In the genomic region with DNA sequence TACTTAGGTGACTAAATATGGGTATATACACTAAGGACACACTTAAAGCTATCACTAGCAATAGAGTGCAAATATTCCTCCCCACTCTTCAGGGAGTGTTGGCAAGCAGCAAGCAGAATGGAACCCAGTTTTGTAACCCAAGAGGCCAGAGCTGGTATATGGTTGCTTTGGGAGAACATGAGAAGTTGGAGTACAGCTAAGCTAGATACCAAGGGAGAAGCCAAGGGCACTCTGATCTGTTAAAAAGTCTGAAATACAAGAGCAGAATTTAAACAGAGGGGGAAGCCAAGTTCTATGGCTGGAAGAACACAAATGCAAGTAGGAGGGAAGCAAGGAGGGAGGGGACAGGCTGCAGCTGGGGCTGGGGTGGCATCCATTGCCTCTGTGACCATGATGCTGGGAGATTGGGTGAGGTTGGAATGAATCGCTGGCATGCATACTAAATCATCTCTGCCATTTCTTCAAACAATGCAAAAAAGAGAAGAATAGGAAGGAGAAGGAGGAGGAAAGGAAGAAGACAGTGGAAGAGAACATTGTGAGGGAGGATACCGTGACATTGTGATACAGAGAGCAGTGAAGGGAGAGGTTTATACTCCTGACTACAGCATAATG, we compare ENCODE assay signal across 17 cellular contexts. TPM values are rescaled to one million over a fixed set of nuclear protein-coding genes. Genes with fewer than 3 reads are reported as not detected.
DNase-seq lines count a peak whose midpoint lies in the region; ATAC-seq, FAIRE-seq and TF ChIP-seq lines count a peak whose summit lies in the region.
"Had no signal": no experiment of that assay in that cellular context is flagged by ENCODE, and none has a peak within 500 bp of the region (broad histone marks: within the 10 kb centered on the region; RNA-seq: fewer than 3 reads in every experiment).

No MANE protein-coding gene starts in this region.

- H3K27ac ChIP-seq in cardiac muscle cell = peak overlapping the region; percentile 31
- no peak overlapping the region for H3K27ac ChIP-seq in H1 (ENCODE audit: low read depth, low read length)
- H3K27ac ChIP-seq in parathyroid adenoma = peak overlapping the region; percentile 29
- no peak overlapping the region for H3K27ac ChIP-seq in ovary

- no peak for ATAC-seq in left ventricle myocardium superior
- ATAC-seq in HG02840 (IDR thresholded peaks at IDR 0.05; ENCODE audit: low FRiP score, unreplicated experiment) = no peak
- ATAC-seq: activated naive CD4-positive, alpha-beta T cell treated with anti-CD3 and anti-CD28 coated beads, Interleukin-2, amount 50 U/mL, for 72 hours; stimulated activated effector memory CD8-positive, alpha-beta T cell treated with anti-CD3 and anti-CD28 coated beads, Interleukin-12 subunit alpha, Interleukin-12 subunit beta, amount 100 ng/mL, for 72 hours had no signal

- DNase-seq in cardiac muscle cell (ENCODE audit: low read depth in 1 of 2, low spot score in 1 of 2) (no peak), left ventricle myocardium superior (no peak), H1 (ENCODE audit: low read depth in 1 of 2, low spot score in 2 of 2) (no peak), AG08395 (ENCODE audit: low spot score) (no peak), ovary (no peak), AML-193 (lab: John Stamatoyannopoulos, UW) (no peak)
- DNase-seq: esophagus squamous epithelium, islet precursor cell, NCI-H1694, NCI-H510A, small intestine had no signal

- H3K9ac ChIP-seq in H1 (replicated peaks in 1 of 4; ENCODE audit: extremely low read depth in 1 of 4, low read depth in 3 of 4, low read length in 3 of 4) (no peak overlapping the region), parathyroid adenoma (no peak overlapping the region)

- no peak overlapping the region for H2BK5ac ChIP-seq in H1 (ENCODE audit: low read depth, low read length)

- TF ChIP-seq CTCF in cardiac muscle cell (IDR thresholded peaks at IDR 0.05; ENCODE audit: low read depth, low read length) (no peak), H1 (IDR thresholded peaks at IDR 0.05; ENCODE audit: control extremely low read depth in 1 of 3, insufficient read depth in 1 of 3, low read depth in 1 of 3, low read length in 3 of 3) (no peak), parathyroid adenoma (IDR thresholded peaks at IDR 0.05) (no peak), ovary (IDR thresholded peaks at IDR 0.05) (no peak)

- H4K5ac ChIP-seq in H1 (ENCODE audit: insufficient read length, low read depth, low read length) = no peak overlapping the region

- no peak overlapping the region for H2BK15ac ChIP-seq in H1 (ENCODE audit: low read length)

- no peaks in the 10 kb centered on the region for H3K79me2 ChIP-seq in H1 (ENCODE audit: control insufficient read depth in 1 of 2, insufficient read depth in 2 of 2, low read length in 2 of 2)
- no peaks in the 10 kb centered on the region for H3K79me2 ChIP-seq in parathyroid adenoma

- CTCF ChIA-PET in H1 (lab: Charles Lee; ENCODE audit: partially characterized antibody) = interaction anchor here (0.7 to 1.9 kb wide), 6 partner anchors 8 to 45 kb away, joined by 3 to 6 read pairs (median 4); no protein-coding TSS in a partner anchor

- H3K4me2 ChIP-seq in H1 (ENCODE audit: insufficient read depth in 1 of 2, low read depth in 2 of 2, low read length in 2 of 2) (no peak overlapping the region), parathyroid adenoma (ENCODE audit: low read length) (no peak overlapping the region)

- TF ChIP-seq EP300 in H1 (IDR thresholded peaks at IDR 0.05; ENCODE audit: borderline replicate concordance in 1 of 2, low read depth in 2 of 2, low read length in 2 of 2) = no peak
- no peak for TF ChIP-seq EP300 in ovary (IDR thresholded peaks at IDR 0.05)

- peak overlapping the region; percentile 35 for H4K91ac ChIP-seq in H1 (replicated peaks; ENCODE audit: insufficient read length, low read length)

- no peak overlapping the region for H3K18ac ChIP-seq in H1 (ENCODE audit: extremely low read depth, low read length)

- FAIRE-seq in H1 (lab: Jason Lieb, UNC) = no peak
- FAIRE-seq: bronchial epithelial cell, H54, small intestine had no signal

- POLR2A ChIA-PET in H1 (lab: Charles Lee; ENCODE audit: partially characterized antibody) = interaction anchor here (1.2 to 2.8 kb wide), 3 partner anchors 9 to 12 kb away, joined by 3 to 12 read pairs (median 8); partner anchors contain the start of gene ANXA2

- no peak overlapping the region for H2BK20ac ChIP-seq in H1 (ENCODE audit: low read length)

- H3K4me1 ChIP-seq in cardiac muscle cell (ENCODE audit: low read depth) (peaks cover 14% of the 10 kb centered on the region), H1 (replicated peaks in 1 of 4; ENCODE audit: control insufficient read depth in 3 of 4, insufficient read depth in 4 of 4, low read length in 3 of 4) (no peaks in the 10 kb centered on the region), parathyroid adenoma (no peaks in the 10 kb centered on the region), ovary (ENCODE audit: insufficient read depth) (peaks cover 3% of the 10 kb centered on the region)

- no peak for TF ChIP-seq RAD21 in H1 (IDR thresholded peaks at IDR 0.05 in 1 of 2, conservative IDR thresholded peaks at IDR 0.05 in 1 of 2; ENCODE audit: low read depth in 2 of 2, low read length in 2 of 2)

- no peaks in the 10 kb centered on the region for H3K23me2 ChIP-seq in H1 (ENCODE audit: low read depth, low read length)

- no peaks in the 10 kb centered on the region for H3K9me3 ChIP-seq in cardiac muscle cell (ENCODE audit: low read depth)
- H3K9me3 ChIP-seq in H1 (ENCODE audit: insufficient read depth in 2 of 2, low read depth in 1 of 2, low read length in 1 of 2) = no peaks in the 10 kb centered on the region
- no peaks in the 10 kb centered on the region for H3K9me3 ChIP-seq in parathyroid adenoma (ENCODE audit: control insufficient read depth, low read length)
- no peaks in the 10 kb centered on the region for H3K9me3 ChIP-seq in ovary
- H3K9me3 ChIP-seq: esophagus squamous epithelium had no signal

- H2AK5ac ChIP-seq in H1 (ENCODE audit: low read depth, low read length) = no peak overlapping the region

- H3K4me3 ChIP-seq in cardiac muscle cell = no peak overlapping the region
- no peak overlapping the region for H3K4me3 ChIP-seq in H1 (ENCODE audit: extremely low read depth in 1 of 4, insufficient read depth in 2 of 4, low read depth in 3 of 4, low read length in 4 of 4)
- no peak overlapping the region for H3K4me3 ChIP-seq in parathyroid adenoma (ENCODE audit: low read depth, low read length)
- no peak overlapping the region for H3K4me3 ChIP-seq in ovary
- H3K4me3 ChIP-seq: esophagus squamous epithelium had no signal

- H4K20me1 ChIP-seq in H1 (replicated peaks in 1 of 2; ENCODE audit: control insufficient read depth in 1 of 2, insufficient read depth in 2 of 2, low read length in 2 of 2) = no peaks in the 10 kb centered on the region

- no peak overlapping the region for H4K8ac ChIP-seq in H1 (ENCODE audit: extremely low read depth, insufficient read depth, low read length)

- H2BK120ac ChIP-seq in H1 (replicated peaks; ENCODE audit: low read depth, low read length) = no peak overlapping the region

- H3K56ac ChIP-seq in H1 (replicated peaks; ENCODE audit: insufficient read length, low read depth, low read length) = no peak overlapping the region

- 73% methylated on average over 2 of the region's 2 CpGs; no CpG with 5 or more reads in 1 of the 2 experiments for WGBS in H1 (ENCODE audit: extremely low coverage in 1 of 2, insufficient coverage in 1 of 2, insufficient read length in 1 of 2, insufficient replicate concordance in 2 of 2, low coverage in 1 of 2, low lambda C conversion rate in 2 of 2, missing lambda C conversion rate in 1 of 2), 2 experiments
- 22 to 31% (median 23%) methylated on average over 2 of the region's 2 CpGs for WGBS in ovary, 3 donors

- H3K23ac ChIP-seq in H1 (ENCODE audit: insufficient read length) = no peak overlapping the region

- no peak overlapping the region for H3K14ac ChIP-seq in H1 (ENCODE audit: insufficient read length)

- H2AFZ ChIP-seq in H1 (ENCODE audit: low read length) = peak overlapping the region; percentile 35; the same call in 1 of the 2 replicates
- no peak overlapping the region for H2AFZ ChIP-seq in parathyroid adenoma

- intact Hi-C loops in left ventricle myocardium superior (cut with micrococcal nuclease) (no loop called here), ovary (cut with DNase I) (no loop called here)

- no peaks in the 10 kb centered on the region for H3K79me1 ChIP-seq in H1 (ENCODE audit: low read depth, low read length)

- H3K4ac ChIP-seq in H1 (replicated peaks; ENCODE audit: insufficient read length, low read depth, low read length) = no peak overlapping the region

- no peaks in the 10 kb centered on the region for H3K27me3 ChIP-seq in cardiac muscle cell
- no peaks in the 10 kb centered on the region for H3K27me3 ChIP-seq in H1 (replicated peaks in 1 of 4; ENCODE audit: control insufficient read depth in 3 of 4, extremely low read depth in 1 of 4, insufficient read depth in 3 of 4, low read length in 3 of 4)
- H3K27me3 ChIP-seq in parathyroid adenoma (ENCODE audit: control insufficient read depth, insufficient read depth, low read length) = no peaks in the 10 kb centered on the region
- no peaks in the 10 kb centered on the region for H3K27me3 ChIP-seq in ovary
- H3K27me3 ChIP-seq: esophagus squamous epithelium had no signal

- H3K36me3 ChIP-seq in cardiac muscle cell (no peaks in the 10 kb centered on the region), H1 (ENCODE audit: control insufficient read depth in 2 of 4, insufficient read depth in 4 of 4, low read length in 3 of 4) (no peaks in the 10 kb centered on the region), parathyroid adenoma (ENCODE audit: control insufficient read depth, insufficient read depth, low read length) (no peaks in the 10 kb centered on the region), ovary (no peaks in the 10 kb centered on the region)
- H3K36me3 ChIP-seq: esophagus squamous epithelium had no signal

- no peak for TF ChIP-seq POLR2A in H1 (IDR thresholded peaks at IDR 0.05; ENCODE audit: control extremely low read depth in 1 of 2, low read depth in 2 of 2, low read length in 2 of 2)
- TF ChIP-seq POLR2A in ovary (IDR thresholded peaks at IDR 0.05) = no peak

- no peak overlapping the region for H2BK12ac ChIP-seq in H1 (ENCODE audit: low read depth, low read length)

TF ChIP-seq in H1, 55 proteins besides CTCF, POLR2A, EP300 and RAD21 (continues in another document):
- TF ChIP-seq CBX5 (IDR thresholded peaks at IDR 0.05; ENCODE audit: low read depth, low read length) = no peak
- no peak for TF ChIP-seq SP4 (IDR thresholded peaks at IDR 0.05; ENCODE audit: low read length)

RNA-seq across cellular contexts. Expression of gene ANXA2, which starts 8.8 kb away (rescaled TPM):
- total RNA-seq in cardiac muscle cell (90.2 and 217 TPM in 2 replicates), left ventricle myocardium superior (162 TPM), ovary (100 to 1,000 TPM; 118 to 436 (median 237) TPM)
- polyA plus RNA-seq in cardiac muscle cell (141 and 284 TPM in 2 replicates), H1 (2011; rRNA removed) (112 and 178 TPM in 2 replicates), ovary (100 to 1,000 TPM; 219 to 910 TPM)
- 214 and 217 TPM in 2 replicates for total RNA-seq in H1 (2021; fragmentation: NEBNext Ultra II Directional; extraction: Animal tissue kit (Norgen Biotek cat#: 25700))
- 228 TPM for polyA plus RNA-seq in H1 (2011; cell fraction: cytosol; rRNA removed)
- polyA plus RNA-seq in H1 (2011; cell fraction: nucleus; rRNA removed) = 144 TPM
- 229 to 280 TPM (median 248 TPM) in 4 replicates for polyA plus RNA-seq in H1 (2012, experiment 1 of 2)
- polyA plus RNA-seq in H1 (2012, experiment 2 of 2) = 69.2 TPM
- polyA plus RNA-seq in H1 (2013, experiment 1 of 2) = 228 TPM
- 226 TPM for polyA plus RNA-seq in H1 (2013, experiment 2 of 2)
- polyA minus RNA-seq in H1 (2011; rRNA and poly(A)+ RNA removed) = 230 and 269 TPM in 2 replicates
- polyA minus RNA-seq in H1 (2011; cell fraction: cytosol; rRNA and poly(A)+ RNA removed) = 74.2 TPM
- polyA minus RNA-seq in H1 (2011; cell fraction: nucleus; rRNA and poly(A)+ RNA removed) = 106 TPM

Comparison
In these comparisons a context has a peak if more than half of its experiments do, and no peak if none do; other contexts are left out.
1. H3K27ac ChIP-seq: peak in cardiac muscle cell (single experiment) and parathyroid adenoma (single experiment); none in H1 (single experiment) and ovary (0 of 2).